8 cellular contexts compared by ENCODE assay signal in the genomic region with DNA sequence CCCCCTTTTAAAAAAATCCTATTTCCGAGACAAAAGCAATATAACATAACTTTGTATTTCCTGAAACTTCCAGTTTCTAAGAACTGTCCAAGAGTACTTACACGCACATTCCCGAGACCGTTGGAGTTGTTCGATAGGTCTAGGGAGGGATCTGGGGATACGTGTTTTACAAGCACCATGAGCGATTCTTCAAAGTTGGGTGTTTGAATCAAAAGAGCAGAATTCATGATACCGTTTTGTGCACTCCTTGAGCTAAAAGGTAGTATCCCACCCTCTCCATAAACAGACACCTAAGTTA. TPM values are rescaled to one million over a fixed set of nuclear protein-coding genes. Genes with fewer than 3 reads are reported as not detected.
DNase-seq lines count a peak whose midpoint lies in the region; ATAC-seq and TF ChIP-seq lines count a peak whose summit lies in the region.

No MANE protein-coding gene starts in this region.

- peak; percentile 11 for DNase-seq in NCI-H2227 (lab: John Stamatoyannopoulos, UW; ENCODE audit: unreplicated experiment)
- DNase-seq in NCI-H2227 treated with DMSO at 0.1 percent for 48 hours (lab: John Stamatoyannopoulos, UW): no peak
- DNase-seq in T-cell: no peak
- peak; percentile 53 for DNase-seq in fibroblast of pulmonary artery (ENCODE audit: low read depth)
- no peak for DNase-seq in skeletal muscle cell (ENCODE audit: low read depth)
- no peak for DNase-seq in NCI-H2081 (lab: John Stamatoyannopoulos, UW)
- DNase-seq in NCI-H774 (lab: John Stamatoyannopoulos, UW): no peak

- CTCF ChIA-PET in T-cell (lab: Charles Lee): interaction anchor here in 1 of 2 donors (1.1 to 3.7 kb wide), 2 partner anchors 11 to 19 kb away, joined by 3 to 23 read pairs; no protein-coding TSS in a partner anchor

- H3K4me3 ChIP-seq in fibroblast of pulmonary artery (replicated peaks; ENCODE audit: low read depth, low read length) (peak overlapping the region; percentile 64), skeletal muscle cell (ENCODE audit: low read depth, low read length) (peak overlapping the region; percentile 49)

- peak overlapping the region; percentile 87 to 94 (median 93) for H3K4me3 Mint-ChIP-seq in T-cell

- POLR2A ChIA-PET in T-cell (lab: Charles Lee): interaction anchor here (0.6 to 2.5 kb wide), 5 partner anchors 10 to 479 kb away, joined by 3 to 26 read pairs (median 3); no protein-coding TSS in a partner anchor

- no peaks in the 10 kb centered on the region for H3K9me3 Mint-ChIP-seq in T-cell

- peaks cover 35 to 40% (median 37%) of the 10 kb centered on the region in 3 donors for H3K4me1 Mint-ChIP-seq in T-cell

- no peak for TF ChIP-seq CTCF in fibroblast of pulmonary artery (IDR thresholded peaks at IDR 0.05; ENCODE audit: low read length, missing control alignments)

- H3K27ac Mint-ChIP-seq in T-cell: peak overlapping the region; percentile 91 to 92

- ATAC-seq in T-cell (replicated peaks in 1 of 4) (no peak), GM19467 (IDR thresholded peaks at IDR 0.05; ENCODE audit: unreplicated experiment) (no peak)

- no peaks in the 10 kb centered on the region for H3K27me3 Mint-ChIP-seq in T-cell

- H3K36me3 Mint-ChIP-seq in T-cell: peaks cover 14% of the 10 kb centered on the region

RNA-seq across cellular contexts. Expression of gene EDEM1, which starts 0.7 kb away (rescaled TPM):
- 100 to 1,000 TPM in 4 of 5 donors, 10 to 100 TPM in 1; 92.6 to 138 (median 113) TPM for total RNA-seq in T-cell

Comparison
In these comparisons a context has a peak if more than half of its experiments do, and no peak if none do; other contexts are left out.
1. DNase-seq: peak in NCI-H2227 (single experiment) and fibroblast of pulmonary artery (single experiment); none in NCI-H2227 treated with DMSO at 0.1 percent for 48 hours (single experiment), T-cell (0 of 34), skeletal muscle cell (single experiment), NCI-H2081 (0 of 2) and NCI-H774 (single experiment).